Comparison of ENCODE assay signal across 9 cellular contexts in the genomic region with DNA sequence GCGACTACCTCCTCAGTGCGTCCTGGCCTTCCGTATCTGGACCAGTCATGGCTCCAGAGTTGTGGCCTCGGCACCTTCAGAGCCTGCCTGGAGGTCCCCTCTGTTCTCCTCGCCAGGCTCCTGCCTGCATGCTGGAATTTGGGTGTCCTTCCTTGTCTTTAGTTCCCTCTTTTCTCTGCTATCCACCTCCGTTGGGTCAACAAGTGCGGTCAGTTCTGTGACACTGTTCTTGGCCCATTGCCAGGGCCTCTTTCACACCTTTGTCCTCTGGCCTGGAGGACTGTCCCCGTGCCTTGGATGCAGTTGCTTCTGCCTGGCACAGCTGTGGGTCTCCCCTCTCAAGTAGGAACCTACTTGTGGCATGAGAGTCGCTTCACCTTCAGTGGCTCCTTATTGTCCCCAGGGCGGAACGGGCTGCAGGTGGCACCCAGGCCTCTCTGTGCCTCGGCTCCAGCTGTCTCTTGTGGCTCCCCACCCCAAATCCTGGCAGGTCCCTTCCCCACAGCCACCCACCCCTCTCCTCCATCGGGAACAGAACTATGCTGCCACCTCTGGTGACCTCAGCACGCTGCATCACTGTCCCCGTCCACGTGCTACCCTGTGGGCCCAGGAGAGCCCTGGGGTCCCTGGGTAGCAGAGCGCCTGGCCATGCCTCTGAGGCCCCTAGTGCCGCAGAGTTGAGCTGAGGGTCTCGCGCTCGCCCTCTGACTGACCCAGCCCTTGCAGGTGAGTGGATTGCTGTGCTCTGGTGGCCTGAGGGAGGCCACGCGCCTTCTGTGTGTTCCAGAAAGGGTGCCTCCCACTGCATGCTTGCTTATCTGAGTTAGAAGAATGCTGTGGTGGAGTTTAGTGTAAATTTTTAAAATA. TPM values are rescaled to one million over a fixed set of nuclear protein-coding genes. Genes with fewer than 3 reads are reported as not detected.
A peak's percentile ranks its signal among the peaks of the same experiment; 100 is the strongest.
DNase-seq lines count a peak whose midpoint lies in the region; ATAC-seq and TF ChIP-seq lines count a peak whose summit lies in the region.
"Had no signal": no experiment of that assay in that cellular context is flagged by ENCODE, and none has a peak within 500 bp of the region (broad histone marks: within the 10 kb centered on the region; RNA-seq: fewer than 3 reads in every experiment).

No MANE protein-coding gene starts in this region.

- peaks cover 32% of the 10 kb centered on the region for H3K4me1 Mint-ChIP-seq in type B pancreatic cell (ENCODE audit: unreplicated experiment)

- H3K27me3 Mint-ChIP-seq in type B pancreatic cell = no peaks in the 10 kb centered on the region

- peak overlapping the region; percentile 69 for H3K4me3 Mint-ChIP-seq in type B pancreatic cell

- no peak overlapping the region for H3K27ac ChIP-seq in right cardiac atrium (ENCODE audit: low read length)
- peak overlapping the region; percentile 34 for H3K27ac ChIP-seq in RWPE1
- no peak overlapping the region for H3K27ac ChIP-seq in foreskin keratinocyte

- WGBS in right cardiac atrium = 62% methylated on average over 23 of the region's 23 CpGs

- no peak for ATAC-seq in Right ventricle myocardium superior (ENCODE audit: poor library complexity)
- ATAC-seq in right cardiac atrium = no peak
- ATAC-seq in foreskin keratinocyte = peak; percentile 12
- no peak for ATAC-seq in HG03565 (IDR thresholded peaks at IDR 0.05; ENCODE audit: unreplicated experiment)
- ATAC-seq in GM19452 (IDR thresholded peaks at IDR 0.05; ENCODE audit: unreplicated experiment) = no peak
- no peak for ATAC-seq in HG02623 (IDR thresholded peaks at IDR 0.05; ENCODE audit: unreplicated experiment)
- ATAC-seq: Panc1 had no signal

- TF ChIP-seq CTCF in RWPE1 (conservative IDR thresholded peaks at IDR 0.05; ENCODE audit: low read depth) = peak; percentile 46
- TF ChIP-seq CTCF in foreskin keratinocyte (conservative IDR thresholded peaks at IDR 0.05) = peak; percentile 44
- TF ChIP-seq CTCF in type B pancreatic cell (conservative IDR thresholded peaks at IDR 0.05) = peak; percentile 66

- CTCF ChIA-PET in RWPE1 (lab: Yijun Ruan, JAX) = no interaction called here

- H3K36me3 Mint-ChIP-seq in type B pancreatic cell = peaks cover 32% of the 10 kb centered on the region

- H3K4me1 ChIP-seq in right cardiac atrium (ENCODE audit: control insufficient read depth, insufficient read depth, low read length) (peaks cover 26% of the 10 kb centered on the region), foreskin keratinocyte (no peaks in the 10 kb centered on the region)

- intact Hi-C loops in Right ventricle myocardium superior (cut with DNase I) (no loop called here), right cardiac atrium (cut with DNase I) (loop anchor here in 1 of 4 donors (5.0 kb wide), 1 partner anchor 57 kb away; no protein-coding TSS in a partner anchor)

- H3K27ac Mint-ChIP-seq in type B pancreatic cell = peak overlapping the region; percentile 75

- H3K9me3 Mint-ChIP-seq in type B pancreatic cell = no peaks in the 10 kb centered on the region

- POLR2A ChIA-PET in RWPE1 (lab: Yijun Ruan, JAX; ENCODE audit: low non-redundant PET) = no interaction called here

- DNase-seq in Right ventricle myocardium superior (peak; percentile 37), right cardiac atrium (no peak), RWPE1 (ENCODE audit: low spot score) (no peak), foreskin keratinocyte (no peak), type B pancreatic cell (ENCODE audit: extremely low spot score, unreplicated experiment) (no peak)

- H3K27me3 ChIP-seq in right cardiac atrium (ENCODE audit: control insufficient read depth, insufficient read depth) (no peaks in the 10 kb centered on the region), foreskin keratinocyte (no peaks in the 10 kb centered on the region)

- no peaks in the 10 kb centered on the region for H3K9me3 ChIP-seq in right cardiac atrium (ENCODE audit: control insufficient read depth, low read length)

- H3K4me3 ChIP-seq in right cardiac atrium (ENCODE audit: low read length) = no peak overlapping the region

RNA-seq across cellular contexts. Expression of gene DGCR8, which starts 4.7 kb away (rescaled TPM):
- total RNA-seq in Right ventricle myocardium superior = 15.4 TPM
- 10 to 100 TPM; 15.5 to 18.6 (median 17.0) TPM for total RNA-seq in right cardiac atrium
- polyA plus RNA-seq in right cardiac atrium = 11.2 TPM
- total RNA-seq in foreskin keratinocyte = 30.4 and 31.7 TPM in 2 replicates
- 13.5 and 13.7 TPM in 2 replicates for polyA plus RNA-seq in foreskin keratinocyte
- total RNA-seq in type B pancreatic cell (ENCODE audit: low replicate concordance) = 39.0 and 61.3 TPM in 2 replicates

RNA-seq across cellular contexts. Expression of gene RANBP1, which starts 31.1 kb away (rescaled TPM):
- total RNA-seq in Right ventricle myocardium superior = 32.7 TPM
- total RNA-seq in right cardiac atrium = 10 to 100 TPM; 32.5 to 46.8 (median 39.5) TPM
- polyA plus RNA-seq in right cardiac atrium = 33.3 TPM
- 319 and 387 TPM in 2 replicates for total RNA-seq in foreskin keratinocyte
- 374 and 452 TPM in 2 replicates for polyA plus RNA-seq in foreskin keratinocyte
- 129 and 235 TPM in 2 replicates for total RNA-seq in type B pancreatic cell (ENCODE audit: low replicate concordance)

RNA-seq across cellular contexts. Expression of gene TRMT2A, which starts 32.2 kb away (rescaled TPM):
- total RNA-seq in Right ventricle myocardium superior (21.9 TPM), right cardiac atrium (10 to 100 TPM; 23.1 to 32.0 (median 29.7) TPM), foreskin keratinocyte (41.2 and 49.5 TPM in 2 replicates), type B pancreatic cell (ENCODE audit: low replicate concordance) (57.7 and 64.8 TPM in 2 replicates)
- polyA plus RNA-seq in right cardiac atrium (23.1 TPM), foreskin keratinocyte (43.7 and 48.2 TPM in 2 replicates)

RNA-seq across cellular contexts. Expression of gene ZDHHC8, which starts 46.8 kb away (rescaled TPM):
- 39.2 TPM for total RNA-seq in Right ventricle myocardium superior
- total RNA-seq in right cardiac atrium = 10 to 100 TPM; 49.1 to 64.7 (median 55.7) TPM
- 34.2 TPM for polyA plus RNA-seq in right cardiac atrium
- total RNA-seq in foreskin keratinocyte = 23.1 and 28.9 TPM in 2 replicates
- 34.4 and 41.0 TPM in 2 replicates for polyA plus RNA-seq in foreskin keratinocyte
- 55.2 and 73.6 TPM in 2 replicates for total RNA-seq in type B pancreatic cell (ENCODE audit: low replicate concordance)
